11 cellular contexts compared by ENCODE assay signal in the genomic region with DNA sequence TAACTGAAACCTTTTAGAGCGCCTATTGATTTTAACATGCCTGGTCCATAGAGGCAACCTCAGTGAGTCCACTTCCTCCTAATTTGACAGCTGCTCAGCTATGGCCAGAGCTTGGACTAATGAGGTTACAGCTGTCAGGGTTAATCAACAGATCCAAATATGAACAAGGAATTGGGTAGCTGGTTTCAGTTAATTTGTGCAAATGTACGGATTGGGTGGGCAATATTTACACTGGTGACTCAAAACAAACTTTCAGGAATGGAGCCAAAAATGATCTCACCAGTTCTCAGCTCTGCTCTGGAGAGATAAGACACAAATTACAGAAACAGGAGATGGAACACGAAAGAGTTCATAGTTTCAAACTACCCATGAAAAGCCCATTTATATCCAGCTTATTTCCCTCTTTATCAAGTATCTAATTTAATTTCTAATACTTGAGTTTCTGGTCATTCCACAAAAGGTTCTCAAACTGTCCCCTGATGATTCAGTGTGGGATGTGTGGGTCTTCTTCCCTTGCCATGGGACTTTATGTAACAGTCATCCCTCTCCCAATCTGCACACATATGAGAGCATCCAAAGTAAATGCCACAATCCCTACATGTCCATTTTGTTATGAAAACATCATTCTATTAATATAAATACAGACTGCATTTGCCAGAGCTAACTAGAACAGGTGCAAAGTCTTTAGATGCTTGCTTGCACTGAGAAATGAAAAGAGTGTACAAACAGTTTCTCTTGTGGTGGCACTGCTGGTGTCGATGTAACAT.
DNase-seq lines count a peak whose midpoint lies in the region; ATAC-seq and TF ChIP-seq lines count a peak whose summit lies in the region.
"Had no signal": no experiment of that assay in that cellular context is flagged by ENCODE, and none has a peak within 500 bp of the region (broad histone marks: within the 10 kb centered on the region; RNA-seq: fewer than 3 reads in every experiment).

No MANE protein-coding gene starts in this region.

- H3K9me3 Mint-ChIP-seq in Calu3 (ENCODE audit: low read depth, unreplicated experiment) (no peaks in the 10 kb centered on the region), glutamatergic neuron (ENCODE audit: unreplicated experiment) (peaks cover 3% of the 10 kb centered on the region)
- H3K9me3 Mint-ChIP-seq in activated T-cell treated with anti-CD3 and anti-CD28 coated beads, Interleukin-2, amount 50 U/mL, for 4 hours, result no peaks in the 10 kb centered on the region
- H3K9me3 Mint-ChIP-seq: activated naive CD8-positive, alpha-beta T cell treated with anti-CD3 and anti-CD28 coated beads, Interleukin-2, amount 50 U/mL, for 24 hours; CD4-positive, CD25-positive, alpha-beta regulatory T cell; stimulated activated naive B cell treated with anti-CD40 and anti-IgM and Interleukin-4, amounts not matched to agents 10 μg/mL and 1 μg/mL and 100 μg/mL, for 72 hours had no signal

- in situ Hi-C loops in KBM-7 (cut with MboI; ENCODE audit: low pct_unique_long_range_greater_than_20kb, low sequenced_read_pairs), result no loop called here

- CTCF ChIA-PET in Calu3 (lab: Charles Lee), result interaction anchor here (0.6 to 2.2 kb wide), 7 partner anchors 128 to 588 kb away, joined by 3 to 5 read pairs (median 3); partner anchors contain the start of gene EYA4

- intact Hi-C loops in Calu3 (cut with micrococcal nuclease; ENCODE audit: unreplicated experiment), result loop anchor here (5.0 kb wide), 2 partner anchors 223 to 278 kb away; partner anchors contain the start of gene EYA4

- H3K27ac Mint-ChIP-seq in Calu3 (ENCODE audit: unreplicated experiment), result peak overlapping the region; percentile 9
- H3K27ac Mint-ChIP-seq in glutamatergic neuron (ENCODE audit: unreplicated experiment), result peak overlapping the region; percentile 45
- H3K27ac Mint-ChIP-seq: activated naive CD8-positive, alpha-beta T cell treated with anti-CD3 and anti-CD28 coated beads, Interleukin-2, amount 50 U/mL, for 24 hours; CD4-positive, CD25-positive, alpha-beta regulatory T cell; stimulated activated naive B cell treated with anti-CD40 and anti-IgM and Interleukin-4, amounts not matched to agents 10 μg/mL and 1 μg/mL and 100 μg/mL, for 72 hours had no signal

- H3K4me1 ChIP-seq in RWPE2 (ENCODE audit: insufficient read depth, poor library complexity, severe bottlenecking), result peaks cover 19% of the 10 kb centered on the region

- BruUV-seq in Calu3 (replicated peaks; lab: Mats Ljungman, UMichigan), result no TSS peak

- H3K36me3 Mint-ChIP-seq in Calu3 (ENCODE audit: insufficient read depth, unreplicated experiment) (peaks cover 4% of the 10 kb centered on the region), glutamatergic neuron (ENCODE audit: unreplicated experiment) (no peaks in the 10 kb centered on the region)
- no peaks in the 10 kb centered on the region for H3K36me3 Mint-ChIP-seq in activated T-cell treated with anti-CD3 and anti-CD28 coated beads, Interleukin-2, amount 50 U/mL, for 4 hours (ENCODE audit: insufficient read depth)
- H3K36me3 Mint-ChIP-seq: CD4-positive, CD25-positive, alpha-beta regulatory T cell; stimulated activated naive B cell treated with anti-CD40 and anti-IgM and Interleukin-4, amounts not matched to agents 10 μg/mL and 1 μg/mL and 100 μg/mL, for 72 hours had no signal

- no peaks in the 10 kb centered on the region for H3K27me3 ChIP-seq in RWPE2 (ENCODE audit: insufficient read depth, poor library complexity, severe bottlenecking)

- ATAC-seq in RWPE2 (ENCODE audit: low read depth), result peak; percentile 45; the same call in 2 of the 3 replicates
- no peak for ATAC-seq in activated T-cell treated with anti-CD3 and anti-CD28 coated beads, Interleukin-2, amount 50 U/mL, for 4 hours
- ATAC-seq: activated naive CD8-positive, alpha-beta T cell treated with anti-CD3 and anti-CD28 coated beads, Interleukin-2, amount 50 U/mL, for 24 hours; stimulated activated naive B cell treated with anti-CD40 and anti-IgM and Interleukin-4, amounts not matched to agents 10 μg/mL and 1 μg/mL and 100 μg/mL, for 72 hours had no signal

- DNase-seq in Calu3 (peak; percentile 41), HS-27A (ENCODE audit: low read depth) (peak; percentile 24), RWPE2 (ENCODE audit: low spot score) (no peak), glutamatergic neuron (no peak), hypothalamus (lab: John Stamatoyannopoulos, UW) (no peak), KBM-7 (no peak), substantia nigra (lab: John Stamatoyannopoulos, UW) (no peak)
- no peak for DNase-seq in activated T-cell treated with anti-CD3 and anti-CD28 coated beads, Interleukin-2, amount 50 U/mL, for 4 hours
- DNase-seq: activated naive CD8-positive, alpha-beta T cell treated with anti-CD3 and anti-CD28 coated beads, Interleukin-2, amount 50 U/mL, for 24 hours; CD4-positive, CD25-positive, alpha-beta regulatory T cell; stimulated activated naive B cell treated with anti-CD40 and anti-IgM and Interleukin-4, amounts not matched to agents 10 μg/mL and 1 μg/mL and 100 μg/mL, for 72 hours had no signal

- H3K4me1 Mint-ChIP-seq in Calu3 (ENCODE audit: low read depth, unreplicated experiment) (peaks cover 46% of the 10 kb centered on the region), glutamatergic neuron (ENCODE audit: low read depth, unreplicated experiment) (peaks cover 15% of the 10 kb centered on the region)
- H3K4me1 Mint-ChIP-seq in activated T-cell treated with anti-CD3 and anti-CD28 coated beads, Interleukin-2, amount 50 U/mL, for 4 hours (ENCODE audit: low read depth), result no peaks in the 10 kb centered on the region
- H3K4me1 Mint-ChIP-seq: activated naive CD8-positive, alpha-beta T cell treated with anti-CD3 and anti-CD28 coated beads, Interleukin-2, amount 50 U/mL, for 24 hours; CD4-positive, CD25-positive, alpha-beta regulatory T cell had no signal

- H3K36me3 ChIP-seq in RWPE2 (ENCODE audit: low read depth), result no peaks in the 10 kb centered on the region

- H3K4me3 Mint-ChIP-seq in Calu3 (ENCODE audit: low read depth, unreplicated experiment) (peak overlapping the region; percentile 8), glutamatergic neuron (ENCODE audit: unreplicated experiment) (peak overlapping the region; percentile 36)
- no peak overlapping the region for H3K4me3 Mint-ChIP-seq in activated T-cell treated with anti-CD3 and anti-CD28 coated beads, Interleukin-2, amount 50 U/mL, for 4 hours
- H3K4me3 Mint-ChIP-seq: activated naive CD8-positive, alpha-beta T cell treated with anti-CD3 and anti-CD28 coated beads, Interleukin-2, amount 50 U/mL, for 24 hours; CD4-positive, CD25-positive, alpha-beta regulatory T cell; stimulated activated naive B cell treated with anti-CD40 and anti-IgM and Interleukin-4, amounts not matched to agents 10 μg/mL and 1 μg/mL and 100 μg/mL, for 72 hours had no signal

- no peak overlapping the region for H3K27ac ChIP-seq in RWPE2 (ENCODE audit: poor library complexity, severe bottlenecking)
- H3K27ac ChIP-seq in substantia nigra (ENCODE audit: low read depth, low read length, poor library complexity, severe bottlenecking), result no peak overlapping the region

- no peaks in the 10 kb centered on the region for H3K27me3 Mint-ChIP-seq in Calu3 (ENCODE audit: unreplicated experiment)
- peaks cover 3% of the 10 kb centered on the region for H3K27me3 Mint-ChIP-seq in glutamatergic neuron (ENCODE audit: unreplicated experiment)
- peaks cover 22% of the 10 kb centered on the region for H3K27me3 Mint-ChIP-seq in activated T-cell treated with anti-CD3 and anti-CD28 coated beads, Interleukin-2, amount 50 U/mL, for 4 hours (ENCODE audit: low read depth)

- H3K4me3 ChIP-seq in RWPE2 (ENCODE audit: severe bottlenecking), result no peak overlapping the region

- H3K9me3 ChIP-seq in RWPE2 (ENCODE audit: severe bottlenecking), result no peaks in the 10 kb centered on the region

- TF ChIP-seq CTCF in Calu3 (IDR thresholded peaks at IDR 0.05; ENCODE audit: unreplicated experiment), result no peak
- no peak for TF ChIP-seq CTCF in RWPE2 (IDR thresholded peaks at IDR 0.05; ENCODE audit: poor library complexity, severe bottlenecking)
- TF ChIP-seq CTCF in glutamatergic neuron (IDR thresholded peaks at IDR 0.05; ENCODE audit: partially characterized antibody, unreplicated experiment), result no peak

Comparison
In these comparisons a context has a peak if more than half of its experiments do, and no peak if none do; other contexts are left out.
1. DNase-seq: peak in Calu3 (single experiment) and HS-27A (single experiment); none in RWPE2 (single experiment), glutamatergic neuron (single experiment), hypothalamus (0 of 51), KBM-7 (single experiment), substantia nigra (0 of 49) and activated T-cell treated with anti-CD3 and anti-CD28 coated beads, Interleukin-2, amount 50 U/mL, for 4 hours (single experiment).